Comparison of ENCODE assay signal across 26 cellular contexts in genomic region chr6:106614131-106614530, GRCh38. TPM values are rescaled to one million over a fixed set of nuclear protein-coding genes. Genes with fewer than 3 reads are reported as not detected.
DNase-seq lines count a peak whose midpoint lies in the region; ATAC-seq and TF ChIP-seq lines count a peak whose summit lies in the region.
"Had no signal": no experiment of that assay in that cellular context is flagged by ENCODE, and none has a peak within 500 bp of the region (broad histone marks: within the 10 kb centered on the region; RNA-seq: fewer than 3 reads in every experiment).

No MANE protein-coding gene starts in this region.

- H4K8ac ChIP-seq in trophoblast cell (ENCODE audit: low read depth, low read length) = no peak overlapping the region

- H3K4me2 ChIP-seq in Loucy (ENCODE audit: low read depth, low read length, poor library complexity, severe bottlenecking) = peak overlapping the region; percentile 51
- H3K4me2 ChIP-seq in trophoblast cell (ENCODE audit: low read length) = no peak overlapping the region

- no peak overlapping the region for H3K4ac ChIP-seq in trophoblast cell (ENCODE audit: low read depth, low read length)

- no peak overlapping the region for H4K91ac ChIP-seq in trophoblast cell (ENCODE audit: low read depth, low read length)

- H3K27me3 ChIP-seq in Loucy (ENCODE audit: insufficient read depth, low read length, poor library complexity, severe bottlenecking) = no peaks in the 10 kb centered on the region
- no peaks in the 10 kb centered on the region for H3K27me3 ChIP-seq in trophoblast cell (ENCODE audit: insufficient read depth, low read length)
- H3K27me3 ChIP-seq: foreskin keratinocyte, heart right ventricle, upper lobe of left lung had no signal

- H3K9me2 ChIP-seq in Loucy (replicated peaks; ENCODE audit: low read depth, low read length) = no peaks in the 10 kb centered on the region

- no CpG with 5 or more reads among the region's 1 CpG for WGBS in trophoblast cell (ENCODE audit: extremely low coverage, insufficient coverage, insufficient read length)

- H3K27me3 Mint-ChIP-seq in activated CD8-positive, alpha-beta memory T cell treated with anti-CD3 and anti-CD28 coated beads, Interleukin-2, amount 10 ng/mL, durations not matched to agents 7 days and 5 days = no peaks in the 10 kb centered on the region
- H3K27me3 Mint-ChIP-seq in activated naive CD8-positive, alpha-beta T cell treated with anti-CD3 and anti-CD28 coated beads, Interleukin-2, amount 10 ng/mL, durations not matched to agents 7 days and 5 days = no peaks in the 10 kb centered on the region
- H3K27me3 Mint-ChIP-seq: effector memory CD8-positive, alpha-beta T cell had no signal

- H3K79me1 ChIP-seq in trophoblast cell (ENCODE audit: low read length) = no peaks in the 10 kb centered on the region

- H3K9me3 ChIP-seq in Loucy (ENCODE audit: insufficient read depth, low read depth, low read length) = no peaks in the 10 kb centered on the region
- no peaks in the 10 kb centered on the region for H3K9me3 ChIP-seq in trophoblast cell (ENCODE audit: insufficient read depth, low read depth, low read length)
- H3K9me3 ChIP-seq: heart right ventricle, upper lobe of left lung had no signal

- no peaks in the 10 kb centered on the region for H3F3A ChIP-seq in Loucy (ENCODE audit: low read depth)

- POLR2A ChIA-PET in activated naive CD8-positive, alpha-beta T cell treated with anti-CD3 and anti-CD28 coated beads, Interleukin-2, amount 10 ng/mL, durations not matched to agents 7 days and 5 days (lab: Charles Lee) = no interaction called here

- H3K79me2 ChIP-seq in Loucy (ENCODE audit: insufficient read depth, low read length) = no peaks in the 10 kb centered on the region
- H3K79me2 ChIP-seq in trophoblast cell (ENCODE audit: control insufficient read depth, insufficient read depth, low read length, poor library complexity) = no peaks in the 10 kb centered on the region

- no peak overlapping the region for H4K12ac ChIP-seq in trophoblast cell (ENCODE audit: low read depth, low read length)

- no peak overlapping the region for H2BK12ac ChIP-seq in trophoblast cell (ENCODE audit: low read length)

- H4K20me1 ChIP-seq in Loucy (ENCODE audit: insufficient read depth, low read length, poor library complexity, severe bottlenecking) = no peaks in the 10 kb centered on the region

- no peak for DNase-seq in activated CD8-positive, alpha-beta memory T cell treated with anti-CD3 and anti-CD28 coated beads, Interleukin-2, amount 10 ng/mL, durations not matched to agents 7 days and 5 days
- no peak for DNase-seq in activated CD8-positive, alpha-beta memory T cell treated with anti-CD3 and anti-CD28 coated beads, Interleukin-2, amount 50 U/mL, for 48 hours
- no peak for DNase-seq in activated naive CD8-positive, alpha-beta T cell treated with anti-CD3 and anti-CD28 coated beads, Interleukin-2, amount 10 ng/mL, durations not matched to agents 7 days and 5 days
- DNase-seq in HuH-7 (ENCODE audit: low spot score) (no peak), trophoblast cell (no peak)
- no peak for DNase-seq in stimulated activated CD4-positive, alpha-beta T cell treated with anti-CD3 and anti-CD28 coated beads, Interleukin-2, amount 100 ng/mL, for 48 hours
- DNase-seq: activated CD4-positive, alpha-beta T cell treated with anti-CD3 and anti-CD28 coated beads for 4 hours; activated naive CD4-positive, alpha-beta T cell; COR-L47; DMS79 treated with DMSO at 0.1 percent for 48 hours; effector memory CD8-positive, alpha-beta T cell; foreskin keratinocyte; HCEC 1CT; heart right ventricle; MM.1S; NCI-H1417 treated with DMSO at 0.1 percent for 48 hours; NCI-H510A treated with DMSO at 0.1 percent for 48 hours; NK-92 treated with Interleukin-12 subunit alpha and Interleukin-12 subunit beta, amount 100 ng/mL, for 24 hours; nucleus accumbens; upper lobe of left lung had no signal

- H3K9me3 Mint-ChIP-seq in activated CD8-positive, alpha-beta memory T cell treated with anti-CD3 and anti-CD28 coated beads, Interleukin-2, amount 10 ng/mL, durations not matched to agents 7 days and 5 days (ENCODE audit: low read depth) = no peaks in the 10 kb centered on the region
- no peaks in the 10 kb centered on the region for H3K9me3 Mint-ChIP-seq in activated naive CD8-positive, alpha-beta T cell treated with anti-CD3 and anti-CD28 coated beads, Interleukin-2, amount 10 ng/mL, durations not matched to agents 7 days and 5 days
- H3K9me3 Mint-ChIP-seq: effector memory CD8-positive, alpha-beta T cell; T-helper 1 cell treated with Interleukin-12 subunit alpha and Interleukin-12 subunit beta and Interleukin-4 antibody, amounts not matched to agents 30 μg/mL and 1 μg/mL, for 36 hours had no signal

- CTCF ChIA-PET in activated CD8-positive, alpha-beta memory T cell treated with anti-CD3 and anti-CD28 coated beads, Interleukin-2, amount 10 ng/mL, durations not matched to agents 7 days and 5 days (lab: Charles Lee) = interaction anchor here (0.7 to 1.2 kb wide), 3 partner anchors 13 to 365 kb away, joined by 3 read pairs; no protein-coding TSS in a partner anchor

- H3K23ac ChIP-seq in trophoblast cell (ENCODE audit: low read length) = no peak overlapping the region

- H2AK5ac ChIP-seq in trophoblast cell (ENCODE audit: low read length) = no peak overlapping the region

- H2BK120ac ChIP-seq in trophoblast cell (ENCODE audit: insufficient read depth, low read length, poor library complexity) = no peak overlapping the region

- H3K4me3 ChIP-seq in Loucy (ENCODE audit: low read length, poor library complexity, severe bottlenecking) (peak overlapping the region; percentile 7), trophoblast cell (ENCODE audit: low read depth, low read length) (no peak overlapping the region)
- H3K4me3 ChIP-seq: coronary artery, heart right ventricle, upper lobe of left lung had no signal

- no peak for TF ChIP-seq CTCF in Loucy (conservative IDR thresholded peaks at IDR 0.05; ENCODE audit: low read length)

- no peak overlapping the region for H2BK5ac ChIP-seq in trophoblast cell (ENCODE audit: low read depth, low read length, poor library complexity)

- no peak overlapping the region for H3K18ac ChIP-seq in trophoblast cell (ENCODE audit: low read length)

- peaks cover 54% of the 10 kb centered on the region for H3K4me1 ChIP-seq in Loucy (ENCODE audit: insufficient read depth, low read length, poor library complexity, severe bottlenecking)
- no peaks in the 10 kb centered on the region for H3K4me1 ChIP-seq in trophoblast cell (ENCODE audit: control insufficient read depth in 1 of 2, insufficient read depth in 2 of 2, low read length in 2 of 2)
- H3K4me1 ChIP-seq: foreskin keratinocyte, heart right ventricle, upper lobe of left lung had no signal

- H3K36me3 ChIP-seq in Loucy (ENCODE audit: insufficient read depth, low read length) (no peaks in the 10 kb centered on the region), trophoblast cell (ENCODE audit: control insufficient read depth in 1 of 2, insufficient read depth in 2 of 2, low read length in 2 of 2) (no peaks in the 10 kb centered on the region)

- H2AFZ ChIP-seq in Loucy (ENCODE audit: low read length) (no peak overlapping the region), trophoblast cell (ENCODE audit: insufficient read depth, low read length, poor library complexity) (no peak overlapping the region)

- H3K14ac ChIP-seq in trophoblast cell (ENCODE audit: low read length) = no peak overlapping the region

- H3K4me1 Mint-ChIP-seq in activated CD8-positive, alpha-beta memory T cell treated with anti-CD3 and anti-CD28 coated beads, Interleukin-2, amount 10 ng/mL, durations not matched to agents 7 days and 5 days = peaks cover 45% of the 10 kb centered on the region
- peaks cover 31% of the 10 kb centered on the region for H3K4me1 Mint-ChIP-seq in activated naive CD8-positive, alpha-beta T cell treated with anti-CD3 and anti-CD28 coated beads, Interleukin-2, amount 10 ng/mL, durations not matched to agents 7 days and 5 days

- H3K9ac ChIP-seq in Loucy (ENCODE audit: low read depth, low read length, poor library complexity, severe bottlenecking) (peak overlapping the region; percentile 46), trophoblast cell (ENCODE audit: low read length) (no peak overlapping the region)

- peaks cover 28% of the 10 kb centered on the region for H3K36me3 Mint-ChIP-seq in activated CD8-positive, alpha-beta memory T cell treated with anti-CD3 and anti-CD28 coated beads, Interleukin-2, amount 10 ng/mL, durations not matched to agents 7 days and 5 days
- H3K36me3 Mint-ChIP-seq in activated naive CD8-positive, alpha-beta T cell treated with anti-CD3 and anti-CD28 coated beads, Interleukin-2, amount 10 ng/mL, durations not matched to agents 7 days and 5 days = peaks cover 24% of the 10 kb centered on the region

- no peak overlapping the region for H3K27ac ChIP-seq in trophoblast cell (ENCODE audit: low read depth, low read length)
- H3K27ac ChIP-seq: coronary artery, foreskin keratinocyte, heart right ventricle, upper lobe of left lung had no signal

- peak; percentile 37 for ATAC-seq in activated CD8-positive, alpha-beta memory T cell treated with anti-CD3 and anti-CD28 coated beads, Interleukin-2, amount 10 ng/mL, durations not matched to agents 7 days and 5 days
- ATAC-seq in activated naive CD8-positive, alpha-beta T cell treated with anti-CD3 and anti-CD28 coated beads, Interleukin-2, amount 10 ng/mL, durations not matched to agents 7 days and 5 days (ENCODE audit: low read depth) = no peak
- ATAC-seq in GM21619 (IDR thresholded peaks at IDR 0.05; ENCODE audit: unreplicated experiment) = no peak
- ATAC-seq: effector memory CD8-positive, alpha-beta T cell; esophagus mucosa; foreskin keratinocyte; heart right ventricle; left lobe of liver had no signal

- H3K27ac Mint-ChIP-seq in activated CD8-positive, alpha-beta memory T cell treated with anti-CD3 and anti-CD28 coated beads, Interleukin-2, amount 10 ng/mL, durations not matched to agents 7 days and 5 days = peak overlapping the region; percentile 80
- H3K27ac Mint-ChIP-seq in activated naive CD8-positive, alpha-beta T cell treated with anti-CD3 and anti-CD28 coated beads, Interleukin-2, amount 10 ng/mL, durations not matched to agents 7 days and 5 days = peak overlapping the region; percentile 17
- H3K27ac Mint-ChIP-seq: effector memory CD8-positive, alpha-beta T cell; T-helper 1 cell treated with Interleukin-12 subunit alpha and Interleukin-12 subunit beta and Interleukin-4 antibody, amounts not matched to agents 30 μg/mL and 1 μg/mL, for 36 hours had no signal

- peak overlapping the region; percentile 0 for H3K4me3 Mint-ChIP-seq in activated CD8-positive, alpha-beta memory T cell treated with anti-CD3 and anti-CD28 coated beads, Interleukin-2, amount 10 ng/mL, durations not matched to agents 7 days and 5 days
- no peak overlapping the region for H3K4me3 Mint-ChIP-seq in activated naive CD8-positive, alpha-beta T cell treated with anti-CD3 and anti-CD28 coated beads, Interleukin-2, amount 10 ng/mL, durations not matched to agents 7 days and 5 days
- H3K4me3 Mint-ChIP-seq: effector memory CD8-positive, alpha-beta T cell; T-helper 1 cell treated with Interleukin-12 subunit alpha and Interleukin-12 subunit beta and Interleukin-4 antibody, amounts not matched to agents 30 μg/mL and 1 μg/mL, for 36 hours had no signal

RNA-seq across cellular contexts. Expression of gene RTN4IP1, which starts 15.2 kb away (rescaled TPM):
- 10 to 100 TPM in 1 of 2 experiments, 1 to 10 TPM in 1; 9.4 to 10.7 TPM for total RNA-seq in activated CD8-positive, alpha-beta memory T cell treated with anti-CD3 and anti-CD28 coated beads, Interleukin-2, amount 10 ng/mL, durations not matched to agents 7 days and 5 days
- 1 to 10 TPM; 7.8 to 8.0 TPM for total RNA-seq in activated naive CD8-positive, alpha-beta T cell treated with anti-CD3 and anti-CD28 coated beads, Interleukin-2, amount 10 ng/mL, durations not matched to agents 7 days and 5 days
- 5.1 and 6.2 TPM in 2 replicates for polyA plus RNA-seq in trophoblast cell (2013)

RNA-seq across cellular contexts. Expression of gene QRSL1, which starts 15.2 kb away (rescaled TPM):
- total RNA-seq in activated CD8-positive, alpha-beta memory T cell treated with anti-CD3 and anti-CD28 coated beads, Interleukin-2, amount 10 ng/mL, durations not matched to agents 7 days and 5 days = 10 to 100 TPM; 13.5 to 16.3 TPM
- 10 to 100 TPM; 12.1 to 12.7 TPM for total RNA-seq in activated naive CD8-positive, alpha-beta T cell treated with anti-CD3 and anti-CD28 coated beads, Interleukin-2, amount 10 ng/mL, durations not matched to agents 7 days and 5 days
- 5.6 and 5.8 TPM in 2 replicates for polyA plus RNA-seq in trophoblast cell (2013)
